1 cellular context compared by ENCODE assay signal in the genomic region with DNA sequence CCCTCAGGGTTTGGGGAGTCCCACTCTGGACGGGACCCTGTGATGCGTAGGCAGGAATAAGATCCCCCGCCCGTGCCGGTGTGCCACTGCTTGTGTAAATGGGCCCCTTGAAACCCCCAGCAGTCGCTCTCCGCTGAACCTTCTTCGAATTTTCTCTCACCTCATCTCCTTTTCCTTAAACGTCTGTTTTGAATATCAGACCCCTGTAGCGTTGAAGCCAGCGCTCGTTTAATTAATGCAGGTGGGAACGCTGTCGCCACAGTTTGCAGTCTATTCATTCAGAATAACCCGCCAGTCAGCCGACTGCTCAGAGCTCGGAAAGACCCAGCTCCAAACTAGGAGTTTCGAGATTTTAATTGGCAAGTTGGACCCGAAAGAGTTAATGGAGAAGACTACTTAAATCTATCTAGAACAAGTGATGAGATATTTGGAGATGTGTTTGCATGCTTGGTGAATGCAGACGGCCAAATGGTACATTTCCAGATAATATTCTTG.
TF ChIP-seq lines count a peak whose summit lies in the region.

No MANE protein-coding gene starts in this region.

TF ChIP-seq in SK-N-SH, 30 proteins besides CTCF, POLR2A, EP300 and RAD21 (continued from another document):
- no peak; the same call in 1 of the 2 replicates for TF ChIP-seq GATA2 (CRISPR knock-in tag; IDR thresholded peaks at IDR 0.05)
- TF ChIP-seq NFIC (IDR thresholded peaks at IDR 0.05; ENCODE audit: borderline replicate concordance) = no peak
- no peak for TF ChIP-seq FOSL2 (IDR thresholded peaks at IDR 0.05; ENCODE audit: borderline replicate concordance, low read depth)
- TF ChIP-seq SMC3 (IDR thresholded peaks at IDR 0.05; ENCODE audit: low read depth, low read length) = peak; percentile 6; the same call in 1 of the 2 replicates
